Comparison of ENCODE assay signal across 15 cellular contexts in genomic region chr9:105865315-105865714, GRCh38.
DNase-seq lines count a peak whose midpoint lies in the region; ATAC-seq and TF ChIP-seq lines count a peak whose summit lies in the region.
"Had no signal": no experiment of that assay in that cellular context is flagged by ENCODE, and none has a peak within 500 bp of the region (broad histone marks: within the 10 kb centered on the region; RNA-seq: fewer than 3 reads in every experiment).

No MANE protein-coding gene starts in this region.

- H4K91ac ChIP-seq in neuronal stem cell (ENCODE audit: low read depth, low read length, poor library complexity) = no peak overlapping the region

- H3K23ac ChIP-seq in neuronal stem cell (ENCODE audit: low read depth, low read length, poor library complexity) = no peak overlapping the region

- H3K79me1 ChIP-seq in neuronal stem cell (ENCODE audit: low read depth, low read length) = no peaks in the 10 kb centered on the region

- DNase-seq in left ventricle myocardium superior (no peak), left cardiac atrium (no peak), islet precursor cell (peak; percentile 44), neuronal stem cell (ENCODE audit: low spot score) (no peak), dorsolateral prefrontal cortex (no peak)
- DNase-seq: ACHN; BE2C; C1 segment of cervical spinal cord; Caco-2; CD4-positive, CD25-positive, alpha-beta regulatory T cell; GDM1; HCEC 1CT had no signal

- H3K4me1 ChIP-seq in neuronal stem cell (ENCODE audit: control insufficient read depth in 2 of 2, insufficient read depth in 1 of 2, low read depth in 1 of 2, low read length in 2 of 2) = no peaks in the 10 kb centered on the region
- H3K4me1 ChIP-seq: BE2C, Caco-2 had no signal

- H3K4ac ChIP-seq in neuronal stem cell (ENCODE audit: low read length) = no peak overlapping the region

- no peaks in the 10 kb centered on the region for H3K36me3 ChIP-seq in neuronal stem cell (replicated peaks in 1 of 2; ENCODE audit: control insufficient read depth in 2 of 2, insufficient read depth in 2 of 2, low read length in 2 of 2)
- H3K36me3 ChIP-seq: BE2C had no signal

- H3K27me3 ChIP-seq in neuronal stem cell (ENCODE audit: control insufficient read depth in 3 of 3, insufficient read depth in 3 of 3, low read depth in 1 of 3, low read length in 3 of 3) = no peaks in the 10 kb centered on the region
- no peaks in the 10 kb centered on the region for H3K27me3 ChIP-seq in dorsolateral prefrontal cortex
- H3K27me3 ChIP-seq: BE2C had no signal

- no peak overlapping the region for H2AK5ac ChIP-seq in neuronal stem cell (ENCODE audit: low read depth, low read length)

- no peak overlapping the region for H3K4me3 ChIP-seq in neuronal stem cell (ENCODE audit: low read length in 2 of 2)
- H3K4me3 ChIP-seq in dorsolateral prefrontal cortex = no peak overlapping the region
- H3K4me3 ChIP-seq: GM23338 had no signal

- H3K9me3 ChIP-seq in neuronal stem cell (replicated peaks in 1 of 2; ENCODE audit: control insufficient read depth in 2 of 2, insufficient read depth in 1 of 2, low read depth in 1 of 2, low read length in 2 of 2) = peaks cover 0 to 3% of the 10 kb centered on the region in 2 donors
- H3K9me3 ChIP-seq: BE2C, Caco-2 had no signal

- no peak for TF ChIP-seq CTCF in dorsolateral prefrontal cortex (IDR thresholded peaks at IDR 0.05 in 54 of 56, conservative IDR thresholded peaks at IDR 0.05 in 2 of 56; ENCODE audit: low read depth in 1 of 56, partially characterized antibody in 56 of 56)

- ATAC-seq in left ventricle myocardium superior (peak; percentile 52), left cardiac atrium (no peak)
- no peak for ATAC-seq in activated CD4-positive, CD25-positive, alpha-beta regulatory T cell treated with anti-CD3 and anti-CD28 coated beads, Interleukin-2, amount 50 U/mL, for 24 hours
- ATAC-seq: GM23338 had no signal

- H3K9ac ChIP-seq in neuronal stem cell (ENCODE audit: low read depth, low read length, poor library complexity) = no peak overlapping the region

- no peak overlapping the region for H2BK15ac ChIP-seq in neuronal stem cell (ENCODE audit: low read length)

- H4K8ac ChIP-seq in neuronal stem cell (ENCODE audit: low read depth, low read length) = no peak overlapping the region

- H3K4me2 ChIP-seq in neuronal stem cell (ENCODE audit: insufficient read depth, low read length, poor library complexity, severe bottlenecking) = no peak overlapping the region
- H3K4me2 ChIP-seq: GM23338 had no signal

- H3K14ac ChIP-seq in neuronal stem cell (ENCODE audit: low read length) = no peak overlapping the region

- H3K27ac ChIP-seq in neuronal stem cell (replicated peaks; ENCODE audit: low read length) (no peak overlapping the region), dorsolateral prefrontal cortex (no peak overlapping the region)
- H3K27ac ChIP-seq: HL-60 had no signal

- intact Hi-C loops in left ventricle myocardium superior (cut with micrococcal nuclease) (no loop called here), left cardiac atrium (cut with DNase I) (no loop called here), dorsolateral prefrontal cortex (cut with DNase I) (no loop called here)

- no peak overlapping the region for H2BK12ac ChIP-seq in neuronal stem cell (ENCODE audit: low read length)

- peak overlapping the region; percentile 40 for H2AFZ ChIP-seq in neuronal stem cell (ENCODE audit: low read length)
- H2AFZ ChIP-seq: GM23338 had no signal

- H3K18ac ChIP-seq in neuronal stem cell (ENCODE audit: low read length) = no peak overlapping the region

- H2BK120ac ChIP-seq in neuronal stem cell (ENCODE audit: low read depth, low read length) = no peak overlapping the region

- WGBS in neuronal stem cell (ENCODE audit: extremely low coverage in 2 of 2, insufficient read length in 2 of 2, insufficient replicate concordance in 1 of 2), 2 donors = no CpG with 5 or more reads among the region's 5 CpGs

- no peak overlapping the region for H2BK5ac ChIP-seq in neuronal stem cell (ENCODE audit: low read length)
